Comparison of ENCODE assay signal across 28 cellular contexts in genomic region chr7:154906201-154906600, GRCh38.
"Had no signal": no experiment of that assay in that cellular context is flagged by ENCODE, and none has a peak within 500 bp of the region (broad histone marks: within the 10 kb centered on the region; RNA-seq: fewer than 3 reads in every experiment).

No MANE protein-coding gene starts in this region.

- H3K9me3 ChIP-seq: adrenal gland, colonic mucosa had no signal

- H3K36me3 ChIP-seq: adrenal gland, colonic mucosa, esophagus squamous epithelium, gastroesophageal sphincter had no signal

- H3K4me1 Mint-ChIP-seq: activated CD4-positive, alpha-beta T cell treated with anti-CD3 and anti-CD28 coated beads for 36 hours; activated CD4-positive, alpha-beta T cell treated with anti-CD3 and anti-CD28 coated beads, Interleukin-2, amount 10 ng/mL, durations not matched to agents 7 days and 5 days; activated naive CD4-positive, alpha-beta T cell treated with anti-CD3 and anti-CD28 coated beads, Interleukin-2, amount 50 U/mL, for 24 hours; activated naive CD8-positive, alpha-beta T cell treated with anti-CD3 and anti-CD28 coated beads for 36 hours; activated naive CD8-positive, alpha-beta T cell treated with anti-CD3 and anti-CD28 coated beads, Interleukin-2, amount 50 U/mL, for 24 hours had no signal

- ATAC-seq: activated CD4-positive, alpha-beta T cell treated with anti-CD3 and anti-CD28 coated beads for 36 hours; activated naive CD8-positive, alpha-beta T cell treated with anti-CD3 and anti-CD28 coated beads, Interleukin-2, amount 50 U/mL, for 24 hours; activated T-cell treated with anti-CD3 and anti-CD28 coated beads, Interleukin-2, amount 50 U/mL, for 72 hours; body of pancreas; gastroesophageal sphincter; T-helper 17 cell had no signal

- DNase-seq: activated CD4-positive, alpha-beta memory T cell treated with anti-CD3 and anti-CD28 coated beads, Interleukin-2, amount 10 ng/mL, durations not matched to agents 7 days and 5 days; activated CD4-positive, alpha-beta T cell treated with anti-CD3 and anti-CD28 coated beads for 36 hours; activated CD4-positive, alpha-beta T cell treated with anti-CD3 and anti-CD28 coated beads, Interleukin-2, amount 10 ng/mL, durations not matched to agents 7 days and 5 days; activated CD4-positive, alpha-beta T cell treated with anti-CD3 and anti-CD28 coated beads, Interleukin-2, amount 50 U/mL, for 4 hours; activated CD4-positive, CD25-positive, alpha-beta regulatory T cell; activated CD4-positive, CD25-positive, alpha-beta regulatory T cell treated with anti-CD3 and anti-CD28 coated beads, Interleukin-2, amount 50 U/mL, for 72 hours; activated CD8-positive, alpha-beta memory T cell treated with anti-CD3 and anti-CD28 coated beads, Interleukin-2, amount 50 U/mL, for 48 hours; activated naive CD4-positive, alpha-beta T cell treated with anti-CD3 and anti-CD28 coated beads for 36 hours; activated naive CD8-positive, alpha-beta T cell treated with anti-CD3 and anti-CD28 coated beads for 36 hours; activated naive CD8-positive, alpha-beta T cell treated with anti-CD3 and anti-CD28 coated beads, Interleukin-2, amount 50 U/mL, for 24 hours; activated T-cell treated with anti-CD3 and anti-CD28 coated beads for 4 hours; activated T-cell treated with anti-CD3 and anti-CD28 coated beads, Interleukin-2, amount 50 U/mL, for 24 hours; activated T-cell treated with anti-CD3 and anti-CD28 coated beads, Interleukin-2, amount 50 U/mL, for 72 hours; adrenal gland; amygdala; body of pancreas; caudate nucleus; colonic mucosa; effector CD8-positive, alpha-beta T cell; esophagus squamous epithelium; foreskin melanocyte; T-helper 1 cell; T-helper 17 cell; T1000 had no signal

- H3K27me3 Mint-ChIP-seq: activated CD4-positive, alpha-beta memory T cell treated with anti-CD3 and anti-CD28 coated beads, Interleukin-2, amount 10 ng/mL, durations not matched to agents 7 days and 5 days had no signal

- H3K4me3 ChIP-seq: adrenal gland, body of pancreas, colonic mucosa, esophagus squamous epithelium, gastroesophageal sphincter had no signal

- H3K36me3 Mint-ChIP-seq: activated naive CD4-positive, alpha-beta T cell treated with anti-CD3 and anti-CD28 coated beads, Interleukin-2, amount 50 U/mL, for 24 hours; activated naive CD8-positive, alpha-beta T cell treated with anti-CD3 and anti-CD28 coated beads for 36 hours had no signal

- H3K27ac Mint-ChIP-seq: activated CD4-positive, alpha-beta memory T cell treated with anti-CD3 and anti-CD28 coated beads, Interleukin-2, amount 10 ng/mL, durations not matched to agents 7 days and 5 days; activated CD4-positive, alpha-beta T cell treated with anti-CD3 and anti-CD28 coated beads for 36 hours; activated CD4-positive, alpha-beta T cell treated with anti-CD3 and anti-CD28 coated beads, Interleukin-2, amount 10 ng/mL, durations not matched to agents 7 days and 5 days; activated naive CD4-positive, alpha-beta T cell treated with anti-CD3 and anti-CD28 coated beads for 36 hours; activated naive CD4-positive, alpha-beta T cell treated with anti-CD3 and anti-CD28 coated beads, Interleukin-2, amount 50 U/mL, for 24 hours; activated naive CD8-positive, alpha-beta T cell treated with anti-CD3 and anti-CD28 coated beads for 36 hours; activated naive CD8-positive, alpha-beta T cell treated with anti-CD3 and anti-CD28 coated beads, Interleukin-2, amount 50 U/mL, for 24 hours; activated T-cell treated with anti-CD3 and anti-CD28 coated beads, Interleukin-2, amount 50 U/mL, for 24 hours; activated T-cell treated with anti-CD3 and anti-CD28 coated beads, Interleukin-2, amount 50 U/mL, for 72 hours; T-helper 17 cell; T-helper 2 cell treated with Interferon-gamma antibody and Interleukin-4, amounts not matched to agents 5 μg/mL and 100 μg/mL, for 36 hours had no signal

- H3K4me1 ChIP-seq: adrenal gland, body of pancreas, colonic mucosa, esophagus squamous epithelium, gastroesophageal sphincter had no signal

- H3K27me3 ChIP-seq: adrenal gland, body of pancreas, colonic mucosa had no signal

- H3K9me3 Mint-ChIP-seq: activated CD4-positive, alpha-beta T cell treated with anti-CD3 and anti-CD28 coated beads, Interleukin-2, amount 10 ng/mL, durations not matched to agents 7 days and 5 days; activated naive CD4-positive, alpha-beta T cell treated with anti-CD3 and anti-CD28 coated beads for 36 hours; activated naive CD4-positive, alpha-beta T cell treated with anti-CD3 and anti-CD28 coated beads, Interleukin-2, amount 50 U/mL, for 24 hours; activated naive CD8-positive, alpha-beta T cell treated with anti-CD3 and anti-CD28 coated beads for 36 hours; activated T-cell treated with anti-CD3 and anti-CD28 coated beads, Interleukin-2, amount 50 U/mL, for 24 hours; activated T-cell treated with anti-CD3 and anti-CD28 coated beads, Interleukin-2, amount 50 U/mL, for 72 hours; T-helper 2 cell treated with Interferon-gamma antibody and Interleukin-4, amounts not matched to agents 5 μg/mL and 100 μg/mL, for 36 hours had no signal

- H3K27ac ChIP-seq: adrenal gland, body of pancreas, colonic mucosa, epithelial cell of prostate, esophagus squamous epithelium, gastroesophageal sphincter had no signal

- H3K4me3 Mint-ChIP-seq: activated CD4-positive, alpha-beta memory T cell treated with anti-CD3 and anti-CD28 coated beads, Interleukin-2, amount 10 ng/mL, durations not matched to agents 7 days and 5 days; activated CD4-positive, alpha-beta T cell treated with anti-CD3 and anti-CD28 coated beads for 36 hours; activated CD4-positive, alpha-beta T cell treated with anti-CD3 and anti-CD28 coated beads, Interleukin-2, amount 10 ng/mL, durations not matched to agents 7 days and 5 days; activated naive CD4-positive, alpha-beta T cell treated with anti-CD3 and anti-CD28 coated beads for 36 hours; activated naive CD4-positive, alpha-beta T cell treated with anti-CD3 and anti-CD28 coated beads, Interleukin-2, amount 50 U/mL, for 24 hours; activated naive CD8-positive, alpha-beta T cell treated with anti-CD3 and anti-CD28 coated beads for 36 hours; activated naive CD8-positive, alpha-beta T cell treated with anti-CD3 and anti-CD28 coated beads, Interleukin-2, amount 50 U/mL, for 24 hours; activated T-cell treated with anti-CD3 and anti-CD28 coated beads, Interleukin-2, amount 50 U/mL, for 24 hours; activated T-cell treated with anti-CD3 and anti-CD28 coated beads, Interleukin-2, amount 50 U/mL, for 72 hours; T-helper 17 cell; T-helper 2 cell treated with Interferon-gamma antibody and Interleukin-4, amounts not matched to agents 5 μg/mL and 100 μg/mL, for 36 hours had no signal
